ENCODE assay signal across 8 cellular contexts in the genomic region with DNA sequence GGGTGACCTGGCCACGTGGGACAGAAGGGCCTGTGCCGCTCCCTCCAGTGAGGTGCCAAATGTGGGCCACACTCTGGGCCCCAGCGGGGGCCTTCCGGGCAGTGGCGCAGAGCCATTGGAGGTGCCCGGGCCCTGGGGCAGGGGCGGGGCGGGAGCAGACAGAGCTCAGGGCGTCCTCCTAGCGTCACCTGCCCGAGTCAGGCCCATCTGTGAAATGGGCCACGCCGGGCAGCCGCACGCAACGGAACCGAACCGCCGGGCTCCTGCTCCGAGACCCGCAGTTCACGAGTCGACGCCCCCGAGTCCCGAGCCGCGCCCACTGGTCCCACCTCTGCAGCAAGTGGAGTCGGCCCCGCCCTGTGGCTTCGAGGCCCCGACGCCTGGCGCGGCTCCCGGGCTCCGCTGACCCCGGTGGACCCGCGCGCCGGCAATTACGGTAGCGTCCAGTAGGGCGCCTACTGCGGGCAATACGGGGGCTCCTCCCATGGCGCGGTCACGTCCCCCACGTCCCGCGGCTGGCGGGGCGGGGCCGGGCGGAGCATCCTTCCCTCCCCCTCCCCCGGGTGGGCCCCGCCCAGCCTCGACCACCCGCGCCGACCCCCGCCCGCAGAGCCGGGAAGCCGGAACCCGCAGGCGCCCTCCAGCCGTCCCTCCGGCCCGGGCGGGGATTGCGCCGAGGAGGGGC. TPM values are rescaled to one million over a fixed set of nuclear protein-coding genes. Genes with fewer than 3 reads are reported as not detected.
A peak's percentile ranks its signal among the peaks of the same experiment; 100 is the strongest.
DNase-seq lines count a peak whose midpoint lies in the region; ATAC-seq and TF ChIP-seq lines count a peak whose summit lies in the region.

No MANE protein-coding gene starts in this region.

- no peak for TF ChIP-seq POLR2A in breast epithelium (IDR thresholded peaks at IDR 0.05)

- peak; percentile 90 for DNase-seq in SIG-M5 treated with dmso at 0.1 percent for 504 hours (lab: John Stamatoyannopoulos, UW; ENCODE audit: unreplicated experiment)
- DNase-seq in SIG-M5 (lab: John Stamatoyannopoulos, UW): no peak
- peak in 3 of 5 experiments; percentile 43 to 72 (median 69) for DNase-seq in T-helper 2 cell
- peak in 1 of 2 donors; percentile 62 for DNase-seq in breast epithelium (ENCODE audit: low spot score in 2 of 2)
- peak; percentile 88 for DNase-seq in iPS-NIHi11 (ENCODE audit: low spot score)

- peaks cover 3 to 4% of the 10 kb centered on the region in 2 donors for H3K27me3 ChIP-seq in breast epithelium

- H3K4me1 ChIP-seq in breast epithelium: peaks cover 12 to 13% of the 10 kb centered on the region in 2 donors

- peak overlapping the region; percentile 60 to 83 (median 61) for H3K4me3 ChIP-seq in breast epithelium
- peak overlapping the region; percentile 40 to 74 (median 49) for H3K4me3 ChIP-seq in skin epidermis

- H3K27ac ChIP-seq in breast epithelium (peak overlapping the region; percentile 85 to 93), skin epidermis (peak overlapping the region in 20 of 21 experiments; percentile 59 to 98 (median 89))

- intact Hi-C loops in breast epithelium (cut with DNase I; ENCODE audit: low total_unique reads): loop anchor here (10.0 kb wide), 1 partner anchor 184 kb away; a partner anchor contains a TSS

- no peaks in the 10 kb centered on the region for H3K36me3 ChIP-seq in breast epithelium

- TF ChIP-seq CTCF in breast epithelium (IDR thresholded peaks at IDR 0.05): peak; percentile 34 to 62 (median 38)

- ATAC-seq in HG03280 (IDR thresholded peaks at IDR 0.05; ENCODE audit: unreplicated experiment) (peak; percentile 36), HG03378 (IDR thresholded peaks at IDR 0.05; ENCODE audit: unreplicated experiment) (no peak)

- H3K9me3 ChIP-seq in breast epithelium: no peaks in the 10 kb centered on the region

RNA-seq across cellular contexts. Expression of a gene that starts 1.9 kb away (rescaled TPM):
- total RNA-seq in breast epithelium: 10 to 100 TPM; 10.2 to 22.6 (median 17.3) TPM

RNA-seq across cellular contexts. Expression of a gene that starts 18.1 kb away (rescaled TPM):
- 10 to 100 TPM; 13.4 to 56.9 (median 52.8) TPM for total RNA-seq in breast epithelium

RNA-seq across cellular contexts. Expression of a gene that starts 42.7 kb away (rescaled TPM):
- total RNA-seq in breast epithelium: 10 to 100 TPM; 50.7 to 85.9 (median 75.2) TPM
